8 cellular contexts compared by ENCODE assay signal in the genomic region with DNA sequence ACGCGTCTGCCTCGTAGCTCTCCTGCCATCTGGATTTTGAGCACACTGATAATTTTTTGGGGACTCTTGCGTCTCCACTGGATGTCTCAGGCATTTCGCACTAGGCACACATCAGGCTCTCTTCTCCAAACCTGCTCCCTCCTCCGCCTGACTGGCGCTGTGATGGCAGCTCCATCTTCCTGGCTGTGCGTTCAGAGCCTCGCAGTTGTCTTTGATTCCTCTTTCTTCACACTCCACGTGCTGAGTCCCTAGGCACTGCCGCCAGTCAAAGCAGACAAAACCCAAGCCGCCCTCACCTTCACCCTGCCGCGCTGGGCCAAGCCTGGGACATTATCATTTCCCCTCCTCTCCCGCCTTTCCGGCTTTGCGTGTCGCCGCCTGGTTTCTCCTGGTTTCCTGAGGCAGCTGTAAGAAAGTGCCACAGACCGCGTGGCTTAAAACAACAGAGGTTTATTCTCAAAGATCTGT. TPM values are rescaled to one million over a fixed set of nuclear protein-coding genes. Genes with fewer than 3 reads are reported as not detected.
DNase-seq lines count a peak whose midpoint lies in the region; ATAC-seq and TF ChIP-seq lines count a peak whose summit lies in the region.

No MANE protein-coding gene starts in this region.

- POLR2A ChIA-PET in GM10248 (lab: Yijun Ruan, JAX) = no interaction called here

- CTCF ChIA-PET in GM10248 (lab: Yijun Ruan, JAX) = interaction anchor here (1.1 to 5.0 kb wide), 9 partner anchors 8 to 468 kb away, joined by 3 to 36 read pairs (median 4); a partner anchor contains a TSS

- H3K4me3 ChIP-seq in HL-60 (replicated peaks; ENCODE audit: insufficient read depth, low read length) (peak overlapping the region; percentile 82), breast epithelium (peak overlapping the region; percentile 93 to 100 (median 100)), kidney epithelial cell (ENCODE audit: low read depth, low read length) (peak overlapping the region; percentile 79)

- H3K27ac ChIP-seq in HL-60 (replicated peaks) (peak overlapping the region; percentile 76), breast epithelium (peak overlapping the region; percentile 79 to 86)

- no peaks in the 10 kb centered on the region for H3K36me3 ChIP-seq in breast epithelium
- peaks cover 3% of the 10 kb centered on the region for H3K36me3 ChIP-seq in kidney epithelial cell (ENCODE audit: control insufficient read depth, insufficient read depth, low read length)

- intact Hi-C loops in breast epithelium (cut with DNase I; ENCODE audit: low total_unique reads) = loop anchor here (5.0 kb wide), 1 partner anchor 132 kb away; no protein-coding TSS in a partner anchor

- peak; percentile 26 for ATAC-seq in GM21381 (IDR thresholded peaks at IDR 0.05; ENCODE audit: unreplicated experiment)

- H3K27me3 ChIP-seq in HL-60 (ENCODE audit: insufficient read depth, poor library complexity, severe bottlenecking) (peaks cover 3% of the 10 kb centered on the region), breast epithelium (no peaks in the 10 kb centered on the region), kidney epithelial cell (ENCODE audit: control insufficient read depth, insufficient read depth, low read length) (peaks cover 2% of the 10 kb centered on the region)

- H3K4me1 ChIP-seq in breast epithelium = peaks cover 0 to 4% of the 10 kb centered on the region in 2 donors

- no peak for TF ChIP-seq CTCF in HL-60 (IDR thresholded peaks at IDR 0.05; ENCODE audit: insufficient read depth, low read length)
- no peak for TF ChIP-seq CTCF in breast epithelium (IDR thresholded peaks at IDR 0.05)
- peak; percentile 1 for TF ChIP-seq CTCF in kidney epithelial cell (IDR thresholded peaks at IDR 0.05; ENCODE audit: insufficient read depth, low read length, poor library complexity, severe bottlenecking)
- TF ChIP-seq CTCF in GM10248 (IDR thresholded peaks at IDR 0.05; ENCODE audit: control extremely low read depth, extremely low read depth, low read depth, missing control alignments) = no peak

- H3K9me3 ChIP-seq in breast epithelium = no peaks in the 10 kb centered on the region

- TF ChIP-seq POLR2A in Raji (IDR thresholded peaks at IDR 0.05; ENCODE audit: insufficient read depth, low read depth, low read length) (peak; percentile 41), breast epithelium (IDR thresholded peaks at IDR 0.05) (no peak)

- DNase-seq in GDM1 (lab: John Stamatoyannopoulos, UW) (peak; percentile 35), HL-60 (ENCODE audit: low read depth in 1 of 2, low spot score in 1 of 2) (peak in 1 of 2 experiments; percentile 64), breast epithelium (ENCODE audit: low spot score in 2 of 2) (no peak), kidney epithelial cell (ENCODE audit: low read depth) (no peak), GM10248 (ENCODE audit: extremely low spot score) (no peak)
- DNase-seq in stimulated activated CD4-positive, alpha-beta T cell treated with anti-CD3 and anti-CD28 coated beads, Interleukin-2, amount 100 ng/mL, for 4 hours (ENCODE audit: low read depth) = peak; percentile 14

RNA-seq across cellular contexts. Expression of a gene that starts 0.8 kb away (rescaled TPM):
- total RNA-seq in breast epithelium = 10 to 100 TPM; 24.3 to 26.9 (median 24.6) TPM
- 14.6 and 26.5 TPM in 2 replicates for total RNA-seq in kidney epithelial cell

RNA-seq across cellular contexts. Expression of a gene that starts 32.1 kb away (rescaled TPM):
- total RNA-seq in breast epithelium (1 to 10 TPM; 4.2 to 7.5 (median 7.3) TPM), kidney epithelial cell (287 and 316 TPM in 2 replicates)

Comparison
In these comparisons a context has a peak if more than half of its experiments do, and no peak if none do; other contexts are left out.
1. DNase-seq: peak in GDM1 (single experiment) and stimulated activated CD4-positive, alpha-beta T cell treated with anti-CD3 and anti-CD28 coated beads, Interleukin-2, amount 100 ng/mL, for 4 hours (single experiment); none in breast epithelium (0 of 2), kidney epithelial cell (single experiment) and GM10248 (single experiment).
2. RNA of a gene that starts 32.1 kb away (total RNA-seq): 287 to 316 TPM in kidney epithelial cell; 4.2 to 7.5 TPM in breast epithelium; every median in the first group is over 10 times any median in the second.
3. Peak in every context shown above with its lines, with median percentiles within 50 percentile points of each other: H3K4me3 ChIP-seq.